ENCODE assay signal across 17 cellular contexts in genomic region chr7:139733751-139734150, GRCh38. TPM values are rescaled to one million over a fixed set of nuclear protein-coding genes. Genes with fewer than 3 reads are reported as not detected.
DNase-seq lines count a peak whose midpoint lies in the region; ATAC-seq, FAIRE-seq and TF ChIP-seq lines count a peak whose summit lies in the region.
"Had no signal": no experiment of that assay in that cellular context is flagged by ENCODE, and none has a peak within 500 bp of the region (broad histone marks: within the 10 kb centered on the region; RNA-seq: fewer than 3 reads in every experiment).

No MANE protein-coding gene starts in this region.

- no peak overlapping the region for H3K4me2 ChIP-seq in PC-3 (ENCODE audit: low read length)
- no peak overlapping the region for H3K4me2 ChIP-seq in keratinocyte (ENCODE audit: control insufficient read depth, extremely low read depth, insufficient read depth, low read depth, low read length)

- peaks cover 97% of the 10 kb centered on the region for H3K79me2 ChIP-seq in PC-3 (ENCODE audit: low read length)
- H3K79me2 ChIP-seq in keratinocyte (ENCODE audit: control insufficient read depth, insufficient read depth, low read length), result peaks cover 60% of the 10 kb centered on the region

- H3K9ac ChIP-seq in PC-3 (ENCODE audit: low read length) (no peak overlapping the region), keratinocyte (ENCODE audit: control insufficient read depth, extremely low read depth, insufficient read depth, low read length) (peak overlapping the region; percentile 11)

- H3K4me3 ChIP-seq in PC-3 (ENCODE audit: low read length), result no peak overlapping the region
- no peak overlapping the region for H3K4me3 ChIP-seq in brain microvascular endothelial cell (ENCODE audit: low read depth, low read length)
- no peak overlapping the region for H3K4me3 ChIP-seq in keratinocyte (ENCODE audit: control insufficient read depth in 2 of 3, extremely low read depth in 1 of 3, insufficient read depth in 2 of 3, low read depth in 1 of 3, low read length in 3 of 3)
- no peak overlapping the region for H3K4me3 ChIP-seq in H7 (ENCODE audit: insufficient read depth, low read depth, low read length)

- no peaks in the 10 kb centered on the region for H3K9me2 ChIP-seq in PC-3 (replicated peaks; ENCODE audit: low read length)

- no peak for ATAC-seq in PC-3
- ATAC-seq in activated naive CD8-positive, alpha-beta T cell treated with anti-CD3 and anti-CD28 coated beads, Interleukin-2, amount 50 U/mL, for 24 hours, result no peak
- no peak for ATAC-seq in activated CD4-positive, alpha-beta T cell treated with anti-CD3 and anti-CD28 coated beads for 36 hours
- no peak for ATAC-seq in HG02642 (IDR thresholded peaks at IDR 0.05; ENCODE audit: poor library complexity, unreplicated experiment)
- ATAC-seq: T-helper 17 cell had no signal

- no TSS peak for BruUV-seq in PC-3 (replicated peaks; lab: Mats Ljungman, UMichigan)

- H3K36me3 Mint-ChIP-seq in activated naive CD8-positive, alpha-beta T cell treated with anti-CD3 and anti-CD28 coated beads, Interleukin-2, amount 50 U/mL, for 24 hours (ENCODE audit: low read depth), result peaks cover 9% of the 10 kb centered on the region
- H3K36me3 Mint-ChIP-seq in activated CD4-positive, alpha-beta T cell treated with anti-CD3 and anti-CD28 coated beads for 36 hours (ENCODE audit: low read depth), result peaks cover 13% of the 10 kb centered on the region

- TF ChIP-seq CTCF in PC-3 (conservative IDR thresholded peaks at IDR 0.05; ENCODE audit: low read depth, low read length) (no peak), brain microvascular endothelial cell (IDR thresholded peaks at IDR 0.05; ENCODE audit: low read depth, low read length, missing control alignments) (no peak), keratinocyte (optimal IDR thresholded peaks at IDR 0.05 in 1 of 3, IDR thresholded peaks at IDR 0.05 in 1 of 3, conservative IDR thresholded peaks at IDR 0.05 in 1 of 3; ENCODE audit: extremely low read depth in 1 of 3, insufficient read depth in 2 of 3, low read length in 3 of 3) (no peak)

- H3F3A ChIP-seq in PC-3 (ENCODE audit: low read length, unreplicated experiment), result peaks cover 4% of the 10 kb centered on the region

- H3K27ac Mint-ChIP-seq in activated naive CD8-positive, alpha-beta T cell treated with anti-CD3 and anti-CD28 coated beads, Interleukin-2, amount 50 U/mL, for 24 hours, result no peak overlapping the region
- H3K27ac Mint-ChIP-seq in activated CD4-positive, alpha-beta T cell treated with anti-CD3 and anti-CD28 coated beads for 36 hours, result no peak overlapping the region
- H3K27ac Mint-ChIP-seq: mesothelial cell of epicardium, T-helper 17 cell had no signal

- peaks cover 47% of the 10 kb centered on the region for H3K4me1 ChIP-seq in PC-3 (ENCODE audit: insufficient read depth, low read length)
- H3K4me1 ChIP-seq in keratinocyte (ENCODE audit: control insufficient read depth, extremely low read depth, insufficient read depth, low read length), result peaks cover 38% of the 10 kb centered on the region

- in situ Hi-C loops in brain microvascular endothelial cell (cut with HindIII; ENCODE audit: low pct_ligation_motif_present, low sequenced_read_pairs), result no loop called here

- no peaks in the 10 kb centered on the region for H3K27me3 Mint-ChIP-seq in activated naive CD8-positive, alpha-beta T cell treated with anti-CD3 and anti-CD28 coated beads, Interleukin-2, amount 50 U/mL, for 24 hours
- no peaks in the 10 kb centered on the region for H3K27me3 Mint-ChIP-seq in activated CD4-positive, alpha-beta T cell treated with anti-CD3 and anti-CD28 coated beads for 36 hours
- H3K27me3 Mint-ChIP-seq: brain, T-helper 17 cell had no signal

- H2AFZ ChIP-seq in PC-3 (ENCODE audit: low read length), result no peak overlapping the region
- H2AFZ ChIP-seq in keratinocyte (ENCODE audit: control insufficient read depth, low read length), result no peak overlapping the region

- H3K9me3 ChIP-seq in PC-3 (ENCODE audit: low read length) (no peaks in the 10 kb centered on the region), keratinocyte (ENCODE audit: control insufficient read depth, low read depth, low read length) (peaks cover 2% of the 10 kb centered on the region)

- POLR2A ChIA-PET in PC-3 (lab: Charles Lee; ENCODE audit: unreplicated experiment), result no interaction called here
- POLR2A ChIA-PET in activated CD4-positive, alpha-beta T cell treated with anti-CD3 and anti-CD28 coated beads for 36 hours (lab: Charles Lee), result no interaction called here

- dilution Hi-C loops in keratinocyte (cut with MboI; ENCODE audit: extremely low pct_ligation_motif_present, low sequenced_read_pairs), result no loop called here

- no peak for DNase-seq in PC-3
- no peak for DNase-seq in brain microvascular endothelial cell
- no peak for DNase-seq in keratinocyte (ENCODE audit: low read depth, low spot score)
- no peak for DNase-seq in substantia nigra (lab: John Stamatoyannopoulos, UW)
- DNase-seq in activated naive CD8-positive, alpha-beta T cell treated with anti-CD3 and anti-CD28 coated beads, Interleukin-2, amount 50 U/mL, for 24 hours, result no peak
- DNase-seq in activated CD4-positive, alpha-beta T cell treated with anti-CD3 and anti-CD28 coated beads for 36 hours, result no peak
- no peak for DNase-seq in H7
- DNase-seq: activated CD4-positive, alpha-beta T cell treated with anti-CD3 and anti-CD28 coated beads for 48 hours; activated T-cell treated with anti-CD3 and anti-CD28 coated beads, Interleukin-2, amount 50 U/mL, for 48 hours; C1 segment of cervical spinal cord; DMS79; NCI-H1048; NCI-H446; T-helper 17 cell had no signal

- H4K20me1 ChIP-seq in PC-3 (ENCODE audit: low read length), result peaks cover 23% of the 10 kb centered on the region
- H4K20me1 ChIP-seq in keratinocyte (ENCODE audit: control insufficient read depth, extremely low read depth, insufficient read depth, low read length), result no peaks in the 10 kb centered on the region

- H3K27me3 ChIP-seq in PC-3 (ENCODE audit: low read length) (no peaks in the 10 kb centered on the region), brain microvascular endothelial cell (replicated peaks) (no peaks in the 10 kb centered on the region), keratinocyte (ENCODE audit: control insufficient read depth, extremely low read depth, insufficient read depth, low read length) (no peaks in the 10 kb centered on the region), H7 (ENCODE audit: control insufficient read depth, insufficient read depth, low read length) (no peaks in the 10 kb centered on the region)

- CTCF ChIA-PET in PC-3 (lab: Charles Lee), result no interaction called here
- CTCF ChIA-PET in activated CD4-positive, alpha-beta T cell treated with anti-CD3 and anti-CD28 coated beads for 36 hours (lab: Charles Lee), result no interaction called here

- H3K9me3 Mint-ChIP-seq in activated naive CD8-positive, alpha-beta T cell treated with anti-CD3 and anti-CD28 coated beads, Interleukin-2, amount 50 U/mL, for 24 hours, result no peaks in the 10 kb centered on the region
- H3K9me3 Mint-ChIP-seq in activated CD4-positive, alpha-beta T cell treated with anti-CD3 and anti-CD28 coated beads for 36 hours (ENCODE audit: low read depth), result peaks cover 3% of the 10 kb centered on the region

- peaks cover 53% of the 10 kb centered on the region for H3K4me1 Mint-ChIP-seq in activated naive CD8-positive, alpha-beta T cell treated with anti-CD3 and anti-CD28 coated beads, Interleukin-2, amount 50 U/mL, for 24 hours
- H3K4me1 Mint-ChIP-seq in activated CD4-positive, alpha-beta T cell treated with anti-CD3 and anti-CD28 coated beads for 36 hours, result peaks cover 82% of the 10 kb centered on the region

- H3K4me3 Mint-ChIP-seq in activated naive CD8-positive, alpha-beta T cell treated with anti-CD3 and anti-CD28 coated beads, Interleukin-2, amount 50 U/mL, for 24 hours, result no peak overlapping the region
- H3K4me3 Mint-ChIP-seq in activated CD4-positive, alpha-beta T cell treated with anti-CD3 and anti-CD28 coated beads for 36 hours, result no peak overlapping the region
- H3K4me3 Mint-ChIP-seq: brain, mesothelial cell of epicardium, T-helper 17 cell had no signal

- intact Hi-C loops in PC-3 (cut with micrococcal nuclease), result loop anchor here (2.0 kb wide), 3 partner anchors 53 to 87 kb away; no protein-coding TSS in a partner anchor
- intact Hi-C loops in activated CD4-positive, alpha-beta T cell treated with anti-CD3 and anti-CD28 coated beads for 36 hours (cut with DNase I, micrococcal nuclease), result no loop called here

- H3K9me1 ChIP-seq in keratinocyte (ENCODE audit: control insufficient read depth, extremely low read depth, insufficient read depth, low read length), result no peaks in the 10 kb centered on the region

- peak overlapping the region; percentile 19 for H3K27ac ChIP-seq in PC-3 (ENCODE audit: low read length)
- peak overlapping the region; percentile 99 for H3K27ac ChIP-seq in brain microvascular endothelial cell
- H3K27ac ChIP-seq in keratinocyte (ENCODE audit: control insufficient read depth, insufficient read depth, low read length), result peak overlapping the region; percentile 37
- H3K27ac ChIP-seq in substantia nigra (ENCODE audit: low read depth, low read length, poor library complexity, severe bottlenecking), result peak overlapping the region; percentile 43

- H3K36me3 ChIP-seq in PC-3 (ENCODE audit: low read depth, low read length) (peaks cover 42% of the 10 kb centered on the region), brain microvascular endothelial cell (replicated peaks) (no peaks in the 10 kb centered on the region), keratinocyte (ENCODE audit: control insufficient read depth in 2 of 2, extremely low read depth in 1 of 2, insufficient read depth in 2 of 2, low read length in 2 of 2) (peaks cover 3 to 6% of the 10 kb centered on the region in 2 experiments), H7 (replicated peaks; ENCODE audit: control insufficient read depth, insufficient read depth, low read length) (no peaks in the 10 kb centered on the region)

- no peak for FAIRE-seq in keratinocyte (lab: Jason Lieb, UNC)

RNA-seq across cellular contexts. Expression of gene HIPK2, which starts 44.0 kb away (rescaled TPM):
- 38.1 and 46.0 TPM in 2 replicates for total RNA-seq in PC-3 (2014; rRNA removed)
- polyA plus RNA-seq in keratinocyte, result 4.5 to 13.9 TPM (median 5.8 TPM) in 3 replicates
- 9.9 TPM for polyA plus RNA-seq in keratinocyte (2011; ENCODE audit: low read depth)
- 8.1 and 8.9 TPM in 2 replicates for polyA plus RNA-seq in keratinocyte (2011; cell fraction: cytosol; rRNA removed)
- 26.2 and 27.3 TPM in 2 replicates for polyA plus RNA-seq in keratinocyte (2011; cell fraction: nucleus; rRNA removed)
- 8.4 and 12.3 TPM in 2 replicates for polyA plus RNA-seq in keratinocyte (2012; ENCODE audit: low replicate concordance)
- 21.2 to 96.1 TPM (median 23.9 TPM) in 3 replicates for polyA minus RNA-seq in keratinocyte
- polyA minus RNA-seq in keratinocyte (2011; cell fraction: cytosol; rRNA and poly(A)+ RNA removed), result 12.5 TPM
- polyA minus RNA-seq in keratinocyte (2011; cell fraction: nucleus; rRNA and poly(A)+ RNA removed), result 15.4 and 29.2 TPM in 2 replicates
- 10 to 100 TPM; 23.9 to 36.2 TPM for total RNA-seq in activated CD4-positive, alpha-beta T cell treated with anti-CD3 and anti-CD28 coated beads for 36 hours
- total RNA-seq in H7 (2014; rRNA removed; shearing (Covaris generic)), result 8.6 and 9.1 TPM in 2 replicates

Comparison
In these comparisons a context has a peak if more than half of its experiments do, and no peak if none do; other contexts are left out.
1. H3K27ac ChIP-seq: peak in every context shown above with its lines; median percentile 99 in brain microvascular endothelial cell; 43 in substantia nigra; 37 in keratinocyte; 19 in PC-3.